1 cellular context compared by ENCODE assay signal in the genomic region with DNA sequence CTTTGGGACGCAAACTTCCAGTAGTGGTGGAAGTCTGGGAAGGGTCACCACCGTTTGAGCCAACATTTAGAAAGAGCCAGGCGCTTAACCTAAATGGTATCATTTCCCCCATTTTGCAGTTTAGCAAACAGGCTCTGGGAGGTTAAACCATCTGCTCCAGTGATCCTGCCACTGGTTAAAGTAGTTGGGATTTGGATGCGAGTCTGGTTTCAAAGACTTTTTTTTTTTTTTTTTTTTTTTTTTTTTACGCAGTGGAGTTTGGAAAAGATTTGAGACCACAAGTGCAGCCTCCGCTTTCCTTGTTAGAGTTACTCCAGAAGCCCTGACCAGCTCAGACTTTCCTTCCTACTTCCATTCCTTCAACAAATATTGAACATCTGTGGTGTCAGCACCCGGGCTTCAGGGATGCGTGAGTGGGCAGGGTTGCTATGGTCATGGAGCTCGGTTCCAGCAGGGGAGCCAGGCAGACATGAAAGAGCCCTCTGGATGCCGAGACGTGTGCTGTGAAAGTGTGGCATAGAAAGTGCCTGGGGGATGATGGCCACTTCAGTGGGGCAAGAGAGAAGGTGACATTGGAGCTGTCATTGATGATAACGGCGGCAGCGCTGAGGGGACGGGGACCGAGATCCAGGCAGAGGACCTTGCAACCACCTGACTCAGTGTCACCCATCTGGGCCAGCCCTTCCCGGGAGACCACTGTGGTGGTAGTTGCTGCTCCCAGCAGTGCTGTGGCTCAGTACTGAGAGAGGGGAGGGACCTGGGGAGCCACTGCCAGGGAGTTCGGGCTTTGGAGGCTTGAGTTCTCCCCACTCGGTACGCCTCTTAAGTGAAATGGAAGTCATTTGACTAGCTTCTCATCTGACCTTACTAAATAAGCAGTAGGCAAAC.
TF ChIP-seq lines count a peak whose summit lies in the region.

No MANE protein-coding gene starts in this region.

TF ChIP-seq in HCT116, 20 proteins besides CTCF, POLR2A, EP300 and RAD21 (continued from another document):
- TF ChIP-seq EGR1 (IDR thresholded peaks at IDR 0.05; ENCODE audit: low read depth) (no peak), SRF (IDR thresholded peaks at IDR 0.05; ENCODE audit: low read depth) (no peak), CEBPB (IDR thresholded peaks at IDR 0.05; ENCODE audit: low read depth) (no peak), SIN3A (IDR thresholded peaks at IDR 0.05; ENCODE audit: low read depth) (no peak), EZH2phosphoT487 (IDR thresholded peaks at IDR 0.05; ENCODE audit: borderline replicate concordance) (no peak), SP1 (IDR thresholded peaks at IDR 0.05; ENCODE audit: low read depth) (no peak), EZH2 (IDR thresholded peaks at IDR 0.05) (no peak), ZFX (IDR thresholded peaks at IDR 0.05) (no peak), TCF7L2 (IDR thresholded peaks at IDR 0.05; ENCODE audit: borderline replicate concordance, extremely low read depth, insufficient read depth, insufficient read length) (no peak)
- TF ChIP-seq, protein P1, sequence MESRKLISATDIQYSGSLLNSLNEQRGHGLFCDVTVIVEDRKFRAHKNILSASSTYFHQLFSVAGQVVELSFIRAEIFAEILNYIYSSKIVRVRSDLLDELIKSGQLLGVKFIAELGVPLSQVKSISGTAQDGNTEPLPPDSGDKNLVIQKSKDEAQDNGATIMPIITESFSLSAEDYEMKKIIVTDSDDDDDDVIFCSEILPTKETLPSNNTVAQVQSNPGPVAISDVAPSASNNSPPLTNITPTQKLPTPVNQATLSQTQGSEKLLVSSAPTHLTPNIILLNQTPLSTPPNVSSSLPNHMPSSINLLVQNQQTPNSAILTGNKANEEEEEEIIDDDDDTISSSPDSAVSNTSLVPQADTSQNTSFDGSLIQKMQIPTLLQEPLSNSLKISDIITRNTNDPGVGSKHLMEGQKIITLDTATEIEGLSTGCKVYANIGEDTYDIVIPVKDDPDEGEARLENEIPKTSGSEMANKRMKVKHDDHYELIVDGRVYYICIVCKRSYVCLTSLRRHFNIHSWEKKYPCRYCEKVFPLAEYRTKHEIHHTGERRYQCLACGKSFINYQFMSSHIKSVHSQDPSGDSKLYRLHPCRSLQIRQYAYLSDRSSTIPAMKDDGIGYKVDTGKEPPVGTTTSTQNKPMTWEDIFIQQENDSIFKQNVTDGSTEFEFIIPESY (IDR thresholded peaks at IDR 0.05; ENCODE audit: extremely low read depth, insufficient replicate concordance, low read length): no peak
- TF ChIP-seq, protein P2, sequence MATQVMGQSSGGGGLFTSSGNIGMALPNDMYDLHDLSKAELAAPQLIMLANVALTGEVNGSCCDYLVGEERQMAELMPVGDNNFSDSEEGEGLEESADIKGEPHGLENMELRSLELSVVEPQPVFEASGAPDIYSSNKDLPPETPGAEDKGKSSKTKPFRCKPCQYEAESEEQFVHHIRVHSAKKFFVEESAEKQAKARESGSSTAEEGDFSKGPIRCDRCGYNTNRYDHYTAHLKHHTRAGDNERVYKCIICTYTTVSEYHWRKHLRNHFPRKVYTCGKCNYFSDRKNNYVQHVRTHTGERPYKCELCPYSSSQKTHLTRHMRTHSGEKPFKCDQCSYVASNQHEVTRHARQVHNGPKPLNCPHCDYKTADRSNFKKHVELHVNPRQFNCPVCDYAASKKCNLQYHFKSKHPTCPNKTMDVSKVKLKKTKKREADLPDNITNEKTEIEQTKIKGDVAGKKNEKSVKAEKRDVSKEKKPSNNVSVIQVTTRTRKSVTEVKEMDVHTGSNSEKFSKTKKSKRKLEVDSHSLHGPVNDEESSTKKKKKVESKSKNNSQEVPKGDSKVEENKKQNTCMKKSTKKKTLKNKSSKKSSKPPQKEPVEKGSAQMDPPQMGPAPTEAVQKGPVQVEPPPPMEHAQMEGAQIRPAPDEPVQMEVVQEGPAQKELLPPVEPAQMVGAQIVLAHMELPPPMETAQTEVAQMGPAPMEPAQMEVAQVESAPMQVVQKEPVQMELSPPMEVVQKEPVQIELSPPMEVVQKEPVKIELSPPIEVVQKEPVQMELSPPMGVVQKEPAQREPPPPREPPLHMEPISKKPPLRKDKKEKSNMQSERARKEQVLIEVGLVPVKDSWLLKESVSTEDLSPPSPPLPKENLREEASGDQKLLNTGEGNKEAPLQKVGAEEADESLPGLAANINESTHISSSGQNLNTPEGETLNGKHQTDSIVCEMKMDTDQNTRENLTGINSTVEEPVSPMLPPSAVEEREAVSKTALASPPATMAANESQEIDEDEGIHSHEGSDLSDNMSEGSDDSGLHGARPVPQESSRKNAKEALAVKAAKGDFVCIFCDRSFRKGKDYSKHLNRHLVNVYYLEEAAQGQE (IDR thresholded peaks at IDR 0.05; ENCODE audit: low read depth): no peak
